ENCODE assay signal across 1 cellular context in the genomic region with DNA sequence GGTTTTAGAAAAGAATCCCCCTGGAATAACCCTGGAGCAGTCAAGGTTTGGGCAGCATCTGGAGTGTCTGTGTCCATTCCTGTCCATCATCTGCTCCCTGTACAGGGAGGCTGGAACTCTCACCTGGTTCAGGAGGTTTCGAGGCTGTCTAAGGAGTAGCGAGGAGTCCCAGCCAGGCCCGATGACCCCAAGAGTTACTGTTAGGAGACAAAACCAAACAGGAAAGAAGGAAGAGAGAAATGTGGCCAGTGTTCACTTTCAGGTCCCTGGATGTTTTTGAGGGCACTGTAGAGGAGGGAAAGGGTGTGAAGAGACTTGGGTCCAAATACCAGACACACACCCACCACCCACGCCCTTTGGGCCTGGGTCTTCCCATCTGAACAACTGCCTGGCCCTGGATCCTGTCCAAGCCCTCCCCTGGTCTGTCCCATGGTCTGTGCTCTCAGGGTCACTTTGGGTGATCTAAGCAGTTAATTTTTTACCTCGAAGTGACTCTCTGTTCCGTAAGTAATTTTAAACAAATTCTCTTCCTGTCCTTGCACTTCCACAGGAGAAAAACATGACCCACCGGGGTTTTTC.
A peak's percentile ranks its signal among the peaks of the same experiment; 100 is the strongest.
TF ChIP-seq lines count a peak whose summit lies in the region.

No MANE protein-coding gene starts in this region.

TF ChIP-seq in HepG2, 621 proteins besides CTCF, POLR2A, EP300 and RAD21 (continued from another document):
- TF ChIP-seq, protein P1, sequence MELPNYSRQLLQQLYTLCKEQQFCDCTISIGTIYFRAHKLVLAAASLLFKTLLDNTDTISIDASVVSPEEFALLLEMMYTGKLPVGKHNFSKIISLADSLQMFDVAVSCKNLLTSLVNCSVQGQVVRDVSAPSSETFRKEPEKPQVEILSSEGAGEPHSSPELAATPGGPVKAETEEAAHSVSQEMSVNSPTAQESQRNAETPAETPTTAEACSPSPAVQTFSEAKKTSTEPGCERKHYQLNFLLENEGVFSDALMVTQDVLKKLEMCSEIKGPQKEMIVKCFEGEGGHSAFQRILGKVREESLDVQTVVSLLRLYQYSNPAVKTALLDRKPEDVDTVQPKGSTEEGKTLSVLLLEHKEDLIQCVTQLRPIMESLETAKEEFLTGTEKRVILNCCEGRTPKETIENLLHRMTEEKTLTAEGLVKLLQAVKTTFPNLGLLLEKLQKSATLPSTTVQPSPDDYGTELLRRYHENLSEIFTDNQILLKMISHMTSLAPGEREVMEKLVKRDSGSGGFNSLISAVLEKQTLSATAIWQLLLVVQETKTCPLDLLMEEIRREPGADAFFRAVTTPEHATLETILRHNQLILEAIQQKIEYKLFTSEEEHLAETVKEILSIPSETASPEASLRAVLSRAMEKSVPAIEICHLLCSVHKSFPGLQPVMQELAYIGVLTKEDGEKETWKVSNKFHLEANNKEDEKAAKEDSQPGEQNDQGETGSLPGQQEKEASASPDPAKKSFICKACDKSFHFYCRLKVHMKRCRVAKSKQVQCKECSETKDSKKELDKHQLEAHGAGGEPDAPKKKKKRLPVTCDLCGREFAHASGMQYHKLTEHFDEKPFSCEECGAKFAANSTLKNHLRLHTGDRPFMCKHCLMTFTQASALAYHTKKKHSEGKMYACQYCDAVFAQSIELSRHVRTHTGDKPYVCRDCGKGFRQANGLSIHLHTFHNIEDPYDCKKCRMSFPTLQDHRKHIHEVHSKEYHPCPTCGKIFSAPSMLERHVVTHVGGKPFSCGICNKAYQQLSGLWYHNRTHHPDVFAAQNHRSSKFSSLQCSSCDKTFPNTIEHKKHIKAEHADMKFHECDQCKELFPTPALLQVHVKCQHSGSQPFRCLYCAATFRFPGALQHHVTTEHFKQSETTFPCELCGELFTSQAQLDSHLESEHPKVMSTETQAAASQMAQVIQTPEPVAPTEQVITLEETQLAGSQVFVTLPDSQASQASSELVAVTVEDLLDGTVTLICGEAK (IDR thresholded peaks at IDR 0.05): no peak
- TF ChIP-seq, protein P1 (CRISPR knock-in tag; IDR thresholded peaks at IDR 0.05): no peak
- TF ChIP-seq HCFC1 (IDR thresholded peaks at IDR 0.05; ENCODE audit: low read depth, low read length) (no peak), ZNF773 (CRISPR knock-in tag; IDR thresholded peaks at IDR 0.05; ENCODE audit: borderline replicate concordance) (no peak), PRPF4 (IDR thresholded peaks at IDR 0.05; ENCODE audit: low read depth, low read length, poor library complexity, severe bottlenecking) (no peak), KLF6 (CRISPR knock-in tag; IDR thresholded peaks at IDR 0.05) (0 out of 2 replicates have a peak, but pooled peaks have one; percentile 4), ONECUT2 (CRISPR knock-in tag; IDR thresholded peaks at IDR 0.05) (no peak), MEIS1 (CRISPR knock-in tag; IDR thresholded peaks at IDR 0.05; ENCODE audit: borderline replicate concordance) (no peak), SMARCE1 (IDR thresholded peaks at IDR 0.05; ENCODE audit: borderline replicate concordance) (no peak), ZNF558 (CRISPR knock-in tag; IDR thresholded peaks at IDR 0.05; ENCODE audit: borderline replicate concordance) (0 out of 2 replicates have a peak, but pooled peaks have one; percentile 48), ZNF777 (CRISPR knock-in tag; IDR thresholded peaks at IDR 0.05) (no peak), SYNCRIP (IDR thresholded peaks at IDR 0.05; ENCODE audit: insufficient read depth, low read depth, low read length) (no peak), PHF21A (CRISPR knock-in tag; IDR thresholded peaks at IDR 0.05) (no peak; the same call in none of the 2 replicates), TBX2 (CRISPR knock-in tag; IDR thresholded peaks at IDR 0.05; ENCODE audit: borderline replicate concordance) (peak; percentile 47; the same call in 1 of the 2 replicates), SP140L (CRISPR knock-in tag; IDR thresholded peaks at IDR 0.05; ENCODE audit: borderline replicate concordance) (no peak), ZNF768 (CRISPR knock-in tag; IDR thresholded peaks at IDR 0.05) (no peak), TRIM24 (CRISPR knock-in tag; IDR thresholded peaks at IDR 0.05) (no peak), SUZ12 (IDR thresholded peaks at IDR 0.05; ENCODE audit: low read depth, low read length) (no peak), MLLT10 (CRISPR knock-in tag; IDR thresholded peaks at IDR 0.05) (no peak), ZNF33B (CRISPR knock-in tag; IDR thresholded peaks at IDR 0.05) (no peak), SNRNP70 (IDR thresholded peaks at IDR 0.05; ENCODE audit: low read depth, low read length) (no peak), ZNF775 (CRISPR knock-in tag; IDR thresholded peaks at IDR 0.05; ENCODE audit: borderline replicate concordance) (no peak), ZNF446 (CRISPR knock-in tag; IDR thresholded peaks at IDR 0.05) (no peak), KAT2B (IDR thresholded peaks at IDR 0.05; ENCODE audit: borderline replicate concordance, low read depth, low read length) (no peak), MXD4 (CRISPR knock-in tag; IDR thresholded peaks at IDR 0.05) (no peak; the same call in 1 of the 2 replicates), ZNF766 (CRISPR knock-in tag; IDR thresholded peaks at IDR 0.05; ENCODE audit: borderline replicate concordance) (0 out of 2 replicates have a peak, but pooled peaks have one; percentile 32), MED1 (CRISPR knock-in tag; IDR thresholded peaks at IDR 0.05) (peak; percentile 92), ZNF644 (CRISPR knock-in tag; IDR thresholded peaks at IDR 0.05; ENCODE audit: low read depth) (no peak), STAG1 (CRISPR knock-in tag; IDR thresholded peaks at IDR 0.05) (no peak), SIN3A (IDR thresholded peaks at IDR 0.05; ENCODE audit: borderline replicate concordance, low read depth, low read length) (no peak), FOXA1 (IDR thresholded peaks at IDR 0.05) (no peak), FOXA1 (CRISPR knock-in tag; IDR thresholded peaks at IDR 0.05) (no peak), TBP (CRISPR knock-in tag; IDR thresholded peaks at IDR 0.05) (no peak), ZNF660 (CRISPR knock-in tag; IDR thresholded peaks at IDR 0.05; ENCODE audit: borderline replicate concordance, low read depth) (no peak), ZNF33A (CRISPR knock-in tag; IDR thresholded peaks at IDR 0.05; ENCODE audit: borderline replicate concordance) (no peak), PHF8 (CRISPR knock-in tag; IDR thresholded peaks at IDR 0.05) (no peak), ZNF547 (CRISPR knock-in tag; IDR thresholded peaks at IDR 0.05) (no peak), ZNF709 (CRISPR knock-in tag; IDR thresholded peaks at IDR 0.05) (no peak), ZNF510 (CRISPR knock-in tag; IDR thresholded peaks at IDR 0.05; ENCODE audit: low read depth) (no peak)
- TF ChIP-seq, protein P2, sequence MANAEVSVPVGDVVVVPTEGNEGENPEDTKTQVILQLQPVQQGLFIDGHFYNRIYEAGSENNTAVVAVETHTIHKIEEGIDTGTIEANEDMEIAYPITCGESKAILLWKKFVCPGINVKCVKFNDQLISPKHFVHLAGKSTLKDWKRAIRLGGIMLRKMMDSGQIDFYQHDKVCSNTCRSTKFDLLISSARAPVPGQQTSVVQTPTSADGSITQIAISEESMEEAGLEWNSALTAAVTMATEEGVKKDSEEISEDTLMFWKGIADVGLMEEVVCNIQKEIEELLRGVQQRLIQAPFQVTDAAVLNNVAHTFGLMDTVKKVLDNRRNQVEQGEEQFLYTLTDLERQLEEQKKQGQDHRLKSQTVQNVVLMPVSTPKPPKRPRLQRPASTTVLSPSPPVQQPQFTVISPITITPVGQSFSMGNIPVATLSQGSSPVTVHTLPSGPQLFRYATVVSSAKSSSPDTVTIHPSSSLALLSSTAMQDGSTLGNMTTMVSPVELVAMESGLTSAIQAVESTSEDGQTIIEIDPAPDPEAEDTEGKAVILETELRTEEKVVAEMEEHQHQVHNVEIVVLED (CRISPR knock-in tag; IDR thresholded peaks at IDR 0.05; ENCODE audit: borderline replicate concordance): no peak
- TF ChIP-seq, protein P3, sequence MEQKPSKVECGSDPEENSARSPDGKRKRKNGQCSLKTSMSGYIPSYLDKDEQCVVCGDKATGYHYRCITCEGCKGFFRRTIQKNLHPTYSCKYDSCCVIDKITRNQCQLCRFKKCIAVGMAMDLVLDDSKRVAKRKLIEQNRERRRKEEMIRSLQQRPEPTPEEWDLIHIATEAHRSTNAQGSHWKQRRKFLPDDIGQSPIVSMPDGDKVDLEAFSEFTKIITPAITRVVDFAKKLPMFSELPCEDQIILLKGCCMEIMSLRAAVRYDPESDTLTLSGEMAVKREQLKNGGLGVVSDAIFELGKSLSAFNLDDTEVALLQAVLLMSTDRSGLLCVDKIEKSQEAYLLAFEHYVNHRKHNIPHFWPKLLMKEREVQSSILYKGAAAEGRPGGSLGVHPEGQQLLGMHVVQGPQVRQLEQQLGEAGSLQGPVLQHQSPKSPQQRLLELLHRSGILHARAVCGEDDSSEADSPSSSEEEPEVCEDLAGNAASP (CRISPR knock-in tag; IDR thresholded peaks at IDR 0.05; ENCODE audit: borderline replicate concordance): peak; percentile 91; the same call in 1 of the 2 replicates
- TF ChIP-seq, protein P4, sequence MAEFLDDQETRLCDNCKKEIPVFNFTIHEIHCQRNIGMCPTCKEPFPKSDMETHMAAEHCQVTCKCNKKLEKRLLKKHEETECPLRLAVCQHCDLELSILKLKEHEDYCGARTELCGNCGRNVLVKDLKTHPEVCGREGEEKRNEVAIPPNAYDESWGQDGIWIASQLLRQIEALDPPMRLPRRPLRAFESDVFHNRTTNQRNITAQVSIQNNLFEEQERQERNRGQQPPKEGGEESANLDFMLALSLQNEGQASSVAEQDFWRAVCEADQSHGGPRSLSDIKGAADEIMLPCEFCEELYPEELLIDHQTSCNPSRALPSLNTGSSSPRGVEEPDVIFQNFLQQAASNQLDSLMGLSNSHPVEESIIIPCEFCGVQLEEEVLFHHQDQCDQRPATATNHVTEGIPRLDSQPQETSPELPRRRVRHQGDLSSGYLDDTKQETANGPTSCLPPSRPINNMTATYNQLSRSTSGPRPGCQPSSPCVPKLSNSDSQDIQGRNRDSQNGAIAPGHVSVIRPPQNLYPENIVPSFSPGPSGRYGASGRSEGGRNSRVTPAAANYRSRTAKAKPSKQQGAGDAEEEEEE (CRISPR knock-in tag; IDR thresholded peaks at IDR 0.05; ENCODE audit: borderline replicate concordance): no peak
- TF ChIP-seq, protein P5, sequence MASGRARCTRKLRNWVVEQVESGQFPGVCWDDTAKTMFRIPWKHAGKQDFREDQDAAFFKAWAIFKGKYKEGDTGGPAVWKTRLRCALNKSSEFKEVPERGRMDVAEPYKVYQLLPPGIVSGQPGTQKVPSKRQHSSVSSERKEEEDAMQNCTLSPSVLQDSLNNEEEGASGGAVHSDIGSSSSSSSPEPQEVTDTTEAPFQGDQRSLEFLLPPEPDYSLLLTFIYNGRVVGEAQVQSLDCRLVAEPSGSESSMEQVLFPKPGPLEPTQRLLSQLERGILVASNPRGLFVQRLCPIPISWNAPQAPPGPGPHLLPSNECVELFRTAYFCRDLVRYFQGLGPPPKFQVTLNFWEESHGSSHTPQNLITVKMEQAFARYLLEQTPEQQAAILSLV (CRISPR knock-in tag; IDR thresholded peaks at IDR 0.05; ENCODE audit: borderline replicate concordance): no peak
- TF ChIP-seq, protein P6, sequence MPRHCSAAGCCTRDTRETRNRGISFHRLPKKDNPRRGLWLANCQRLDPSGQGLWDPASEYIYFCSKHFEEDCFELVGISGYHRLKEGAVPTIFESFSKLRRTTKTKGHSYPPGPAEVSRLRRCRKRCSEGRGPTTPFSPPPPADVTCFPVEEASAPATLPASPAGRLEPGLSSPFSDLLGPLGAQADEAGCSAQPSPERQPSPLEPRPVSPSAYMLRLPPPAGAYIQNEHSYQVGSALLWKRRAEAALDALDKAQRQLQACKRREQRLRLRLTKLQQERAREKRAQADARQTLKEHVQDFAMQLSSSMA (CRISPR knock-in tag; IDR thresholded peaks at IDR 0.05): no peak
- TF ChIP-seq, protein P7, sequence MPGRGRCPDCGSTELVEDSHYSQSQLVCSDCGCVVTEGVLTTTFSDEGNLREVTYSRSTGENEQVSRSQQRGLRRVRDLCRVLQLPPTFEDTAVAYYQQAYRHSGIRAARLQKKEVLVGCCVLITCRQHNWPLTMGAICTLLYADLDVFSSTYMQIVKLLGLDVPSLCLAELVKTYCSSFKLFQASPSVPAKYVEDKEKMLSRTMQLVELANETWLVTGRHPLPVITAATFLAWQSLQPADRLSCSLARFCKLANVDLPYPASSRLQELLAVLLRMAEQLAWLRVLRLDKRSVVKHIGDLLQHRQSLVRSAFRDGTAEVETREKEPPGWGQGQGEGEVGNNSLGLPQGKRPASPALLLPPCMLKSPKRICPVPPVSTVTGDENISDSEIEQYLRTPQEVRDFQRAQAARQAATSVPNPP (CRISPR knock-in tag; IDR thresholded peaks at IDR 0.05): no peak
- TF ChIP-seq, protein P8, sequence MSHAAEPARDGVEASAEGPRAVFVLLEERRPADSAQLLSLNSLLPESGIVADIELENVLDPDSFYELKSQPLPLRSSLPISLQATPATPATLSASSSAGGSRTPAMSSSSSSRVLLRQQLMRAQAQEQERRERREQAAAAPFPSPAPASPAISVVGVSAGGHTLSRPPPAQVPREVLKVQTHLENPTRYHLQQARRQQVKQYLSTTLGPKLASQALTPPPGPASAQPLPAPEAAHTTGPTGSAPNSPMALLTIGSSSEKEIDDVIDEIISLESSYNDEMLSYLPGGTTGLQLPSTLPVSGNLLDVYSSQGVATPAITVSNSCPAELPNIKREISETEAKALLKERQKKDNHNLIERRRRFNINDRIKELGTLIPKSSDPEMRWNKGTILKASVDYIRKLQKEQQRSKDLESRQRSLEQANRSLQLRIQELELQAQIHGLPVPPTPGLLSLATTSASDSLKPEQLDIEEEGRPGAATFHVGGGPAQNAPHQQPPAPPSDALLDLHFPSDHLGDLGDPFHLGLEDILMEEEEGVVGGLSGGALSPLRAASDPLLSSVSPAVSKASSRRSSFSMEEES (CRISPR knock-in tag; IDR thresholded peaks at IDR 0.05): peak; percentile 71; the same call in 1 of the 2 replicates
